ENCODE assay signal across 1 cellular context in genomic region chr5:172940242-172941066, GRCh38.
TF ChIP-seq lines count a peak whose summit lies in the region.

No MANE protein-coding gene starts in this region.

TF ChIP-seq in GM23338, 12 proteins besides CTCF, POLR2A, EP300 and RAD21:
- no peak for TF ChIP-seq POLR2AphosphoS5 (IDR thresholded peaks at IDR 0.05; ENCODE audit: low read depth)
- TF ChIP-seq ZNF331 (CRISPR knock-in tag; IDR thresholded peaks at IDR 0.05; ENCODE audit: low read depth), result no peak
- no peak for TF ChIP-seq STAT1 (IDR thresholded peaks at IDR 0.05; ENCODE audit: unreplicated experiment)
- TF ChIP-seq EZH2 (IDR thresholded peaks at IDR 0.05; ENCODE audit: low read depth, unreplicated experiment), result no peak
- no peak for TF ChIP-seq NANOG (IDR thresholded peaks at IDR 0.05; ENCODE audit: borderline replicate concordance)
- TF ChIP-seq REST (IDR thresholded peaks at IDR 0.05; ENCODE audit: unreplicated experiment), result no peak
- no peak for TF ChIP-seq EZH2phosphoT487 (IDR thresholded peaks at IDR 0.05; ENCODE audit: unreplicated experiment)
- TF ChIP-seq, protein P1, sequence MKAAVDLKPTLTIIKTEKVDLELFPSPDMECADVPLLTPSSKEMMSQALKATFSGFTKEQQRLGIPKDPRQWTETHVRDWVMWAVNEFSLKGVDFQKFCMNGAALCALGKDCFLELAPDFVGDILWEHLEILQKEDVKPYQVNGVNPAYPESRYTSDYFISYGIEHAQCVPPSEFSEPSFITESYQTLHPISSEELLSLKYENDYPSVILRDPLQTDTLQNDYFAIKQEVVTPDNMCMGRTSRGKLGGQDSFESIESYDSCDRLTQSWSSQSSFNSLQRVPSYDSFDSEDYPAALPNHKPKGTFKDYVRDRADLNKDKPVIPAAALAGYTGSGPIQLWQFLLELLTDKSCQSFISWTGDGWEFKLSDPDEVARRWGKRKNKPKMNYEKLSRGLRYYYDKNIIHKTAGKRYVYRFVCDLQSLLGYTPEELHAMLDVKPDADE (IDR thresholded peaks at IDR 0.05), result no peak
- TF ChIP-seq CREB1 (CRISPR knock-in tag; IDR thresholded peaks at IDR 0.05; ENCODE audit: low read depth), result no peak
- TF ChIP-seq, protein P2, sequence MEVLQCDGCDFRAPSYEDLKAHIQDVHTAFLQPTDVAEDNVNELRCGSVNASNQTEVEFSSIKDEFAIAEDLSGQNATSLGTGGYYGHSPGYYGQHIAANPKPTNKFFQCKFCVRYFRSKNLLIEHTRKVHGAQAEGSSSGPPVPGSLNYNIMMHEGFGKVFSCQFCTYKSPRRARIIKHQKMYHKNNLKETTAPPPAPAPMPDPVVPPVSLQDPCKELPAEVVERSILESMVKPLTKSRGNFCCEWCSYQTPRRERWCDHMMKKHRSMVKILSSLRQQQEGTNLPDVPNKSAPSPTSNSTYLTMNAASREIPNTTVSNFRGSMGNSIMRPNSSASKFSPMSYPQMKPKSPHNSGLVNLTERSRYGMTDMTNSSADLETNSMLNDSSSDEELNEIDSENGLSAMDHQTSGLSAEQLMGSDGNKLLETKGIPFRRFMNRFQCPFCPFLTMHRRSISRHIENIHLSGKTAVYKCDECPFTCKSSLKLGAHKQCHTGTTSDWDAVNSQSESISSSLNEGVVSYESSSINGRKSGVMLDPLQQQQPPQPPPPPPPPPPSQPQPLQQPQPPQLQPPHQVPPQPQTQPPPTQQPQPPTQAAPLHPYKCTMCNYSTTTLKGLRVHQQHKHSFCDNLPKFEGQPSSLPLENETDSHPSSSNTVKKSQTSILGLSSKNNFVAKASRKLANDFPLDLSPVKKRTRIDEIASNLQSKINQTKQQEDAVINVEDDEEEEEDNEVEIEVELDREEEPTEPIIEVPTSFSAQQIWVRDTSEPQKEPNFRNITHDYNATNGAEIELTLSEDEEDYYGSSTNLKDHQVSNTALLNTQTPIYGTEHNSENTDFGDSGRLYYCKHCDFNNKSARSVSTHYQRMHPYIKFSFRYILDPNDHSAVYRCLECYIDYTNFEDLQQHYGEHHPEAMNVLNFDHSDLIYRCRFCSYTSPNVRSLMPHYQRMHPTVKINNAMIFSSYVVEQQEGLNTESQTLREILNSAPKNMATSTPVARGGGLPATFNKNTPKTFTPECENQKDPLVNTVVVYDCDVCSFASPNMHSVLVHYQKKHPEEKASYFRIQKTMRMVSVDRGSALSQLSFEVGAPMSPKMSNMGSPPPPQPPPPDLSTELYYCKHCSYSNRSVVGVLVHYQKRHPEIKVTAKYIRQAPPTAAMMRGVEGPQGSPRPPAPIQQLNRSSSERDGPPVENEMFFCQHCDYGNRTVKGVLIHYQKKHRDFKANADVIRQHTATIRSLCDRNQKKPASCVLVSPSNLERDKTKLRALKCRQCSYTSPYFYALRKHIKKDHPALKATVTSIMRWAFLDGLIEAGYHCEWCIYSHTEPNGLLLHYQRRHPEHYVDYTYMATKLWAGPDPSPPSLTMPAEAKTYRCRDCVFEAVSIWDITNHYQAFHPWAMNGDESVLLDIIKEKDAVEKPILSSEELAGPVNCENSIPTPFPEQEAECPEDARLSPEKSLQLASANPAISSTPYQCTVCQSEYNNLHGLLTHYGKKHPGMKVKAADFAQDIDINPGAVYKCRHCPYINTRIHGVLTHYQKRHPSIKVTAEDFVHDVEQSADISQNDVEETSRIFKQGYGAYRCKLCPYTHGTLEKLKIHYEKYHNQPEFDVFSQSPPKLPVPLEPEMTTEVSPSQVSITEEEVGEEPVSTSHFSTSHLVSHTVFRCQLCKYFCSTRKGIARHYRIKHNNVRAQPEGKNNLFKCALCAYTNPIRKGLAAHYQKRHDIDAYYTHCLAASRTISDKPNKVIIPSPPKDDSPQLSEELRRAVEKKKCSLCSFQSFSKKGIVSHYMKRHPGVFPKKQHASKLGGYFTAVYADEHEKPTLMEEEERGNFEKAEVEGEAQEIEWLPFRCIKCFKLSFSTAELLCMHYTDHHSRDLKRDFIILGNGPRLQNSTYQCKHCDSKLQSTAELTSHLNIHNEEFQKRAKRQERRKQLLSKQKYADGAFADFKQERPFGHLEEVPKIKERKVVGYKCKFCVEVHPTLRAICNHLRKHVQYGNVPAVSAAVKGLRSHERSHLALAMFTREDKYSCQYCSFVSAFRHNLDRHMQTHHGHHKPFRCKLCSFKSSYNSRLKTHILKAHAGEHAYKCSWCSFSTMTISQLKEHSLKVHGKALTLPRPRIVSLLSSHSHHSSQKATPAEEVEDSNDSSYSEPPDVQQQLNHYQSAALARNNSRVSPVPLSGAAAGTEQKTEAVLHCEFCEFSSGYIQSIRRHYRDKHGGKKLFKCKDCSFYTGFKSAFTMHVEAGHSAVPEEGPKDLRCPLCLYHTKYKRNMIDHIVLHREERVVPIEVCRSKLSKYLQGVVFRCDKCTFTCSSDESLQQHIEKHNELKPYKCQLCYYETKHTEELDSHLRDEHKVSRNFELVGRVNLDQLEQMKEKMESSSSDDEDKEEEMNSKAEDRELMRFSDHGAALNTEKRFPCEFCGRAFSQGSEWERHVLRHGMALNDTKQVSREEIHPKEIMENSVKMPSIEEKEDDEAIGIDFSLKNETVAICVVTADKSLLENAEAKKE (CRISPR knock-in tag; IDR thresholded peaks at IDR 0.05), result no peak
- TF ChIP-seq JUNB (IDR thresholded peaks at IDR 0.05; ENCODE audit: unreplicated experiment), result no peak
